21 cellular contexts compared by ENCODE assay signal in the genomic region with DNA sequence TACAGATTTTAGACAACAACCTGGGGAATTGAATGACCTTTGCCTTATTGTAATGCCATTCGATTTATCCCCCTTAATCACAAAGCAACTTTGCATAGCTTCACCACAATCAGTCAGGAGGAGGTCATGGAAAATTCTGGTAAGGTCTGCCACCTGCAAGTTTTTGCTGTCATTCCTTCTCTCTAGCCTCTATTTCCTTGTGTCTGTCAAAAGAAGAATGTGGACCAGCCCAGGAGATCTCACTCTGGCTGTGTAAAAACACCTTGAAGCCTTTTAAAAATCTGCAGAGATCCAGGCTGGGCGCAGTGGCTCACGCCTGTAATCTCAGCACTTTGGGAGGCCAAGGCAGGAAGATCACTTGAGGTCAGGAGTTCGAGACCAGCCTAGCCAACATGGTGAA.
"Had no signal": no experiment of that assay in that cellular context is flagged by ENCODE, and none has a peak within 500 bp of the region (broad histone marks: within the 10 kb centered on the region; RNA-seq: fewer than 3 reads in every experiment).

No MANE protein-coding gene starts in this region.

- H3K36me3 Mint-ChIP-seq: memory B cell; mesothelial cell of epicardium; neural progenitor cell; stimulated activated memory B cell treated with anti-CD40 and anti-IgM and Interleukin-4, amounts not matched to agents 10 μg/mL and 1 μg/mL and 100 μg/mL, for 72 hours had no signal

- H3K27ac Mint-ChIP-seq: memory B cell; naive thymus-derived CD4-positive, alpha-beta T cell; neural progenitor cell; stimulated activated memory B cell treated with anti-CD40 and anti-IgM and Interleukin-4, amounts not matched to agents 10 μg/mL and 1 μg/mL and 100 μg/mL, for 72 hours had no signal

- H3K36me3 ChIP-seq: neural progenitor cell, prostate gland, right atrium auricular region, sigmoid colon, spleen, stomach, thyroid gland had no signal

- H3K27me3 ChIP-seq: neural progenitor cell, right atrium auricular region, sigmoid colon, spleen, stomach, thyroid gland had no signal

- DNase-seq: dermis blood vessel endothelial cell; effector memory CD4-positive, alpha-beta T cell; erythroblast; hypothalamus; mucosa of descending colon; naive thymus-derived CD4-positive, alpha-beta T cell; sigmoid colon; spleen; stimulated activated CD4-positive, alpha-beta T cell treated with anti-CD3 and anti-CD28 coated beads, Interleukin-4, amount 100 ng/mL, for 4 hours; stomach; thyroid gland; trophoblast cell had no signal

- H3K9me3 Mint-ChIP-seq: memory B cell; mesothelial cell of epicardium; naive thymus-derived CD4-positive, alpha-beta T cell; nephron; neural progenitor cell; stimulated activated memory B cell treated with anti-CD40 and anti-IgM and Interleukin-4, amounts not matched to agents 10 μg/mL and 1 μg/mL and 100 μg/mL, for 72 hours had no signal

- ATAC-seq: mucosa of descending colon; naive thymus-derived CD4-positive, alpha-beta T cell; stimulated activated memory B cell treated with anti-CD40 and anti-IgM and Interleukin-4, amounts not matched to agents 10 μg/mL and 1 μg/mL and 100 μg/mL, for 72 hours had no signal

- H3K4me1 Mint-ChIP-seq: memory B cell; stimulated activated memory B cell treated with anti-CD40 and anti-IgM and Interleukin-4, amounts not matched to agents 10 μg/mL and 1 μg/mL and 100 μg/mL, for 72 hours had no signal

- H3K4me3 Mint-ChIP-seq: memory B cell; mesothelial cell of epicardium; naive thymus-derived CD4-positive, alpha-beta T cell; nephron; neural progenitor cell; stimulated activated memory B cell treated with anti-CD40 and anti-IgM and Interleukin-4, amounts not matched to agents 10 μg/mL and 1 μg/mL and 100 μg/mL, for 72 hours had no signal

- H3K9me3 ChIP-seq: mucosa of descending colon, prostate gland, right atrium auricular region, sigmoid colon, spleen, stomach, thyroid gland had no signal

- H3K4me2 ChIP-seq: neural progenitor cell had no signal

- H3K9ac ChIP-seq: neural progenitor cell had no signal

- H3K4me3 ChIP-seq: coronary artery, lung, mucosa of descending colon, neural progenitor cell, prostate gland, right atrium auricular region, sigmoid colon, spleen, stomach, thyroid gland had no signal

- H3K27ac ChIP-seq: neural progenitor cell, prostate gland, right atrium auricular region, sigmoid colon, spleen, stomach, thyroid gland had no signal
